ENCODE assay signal across 20 cellular contexts in genomic region chr4:84690481-84690880, GRCh38.
DNase-seq lines count a peak whose midpoint lies in the region; ATAC-seq, FAIRE-seq and TF ChIP-seq lines count a peak whose summit lies in the region.
"Had no signal": no experiment of that assay in that cellular context is flagged by ENCODE, and none has a peak within 500 bp of the region (broad histone marks: within the 10 kb centered on the region; RNA-seq: fewer than 3 reads in every experiment).

No MANE protein-coding gene starts in this region.

- dilution Hi-C loops in keratinocyte (cut with MboI; ENCODE audit: extremely low pct_ligation_motif_present, low sequenced_read_pairs): no loop called here

- H3K4me3 Mint-ChIP-seq in activated CD4-positive, alpha-beta memory T cell treated with anti-CD3 and anti-CD28 coated beads, Interleukin-2, amount 10 ng/mL, durations not matched to agents 7 days and 5 days: peak overlapping the region; percentile 28
- H3K4me3 Mint-ChIP-seq in activated CD4-positive, alpha-beta memory T cell treated with anti-CD3 and anti-CD28 coated beads for 36 hours: no peak overlapping the region
- no peak overlapping the region for H3K4me3 Mint-ChIP-seq in WTC11
- H3K4me3 Mint-ChIP-seq: activated CD8-positive, alpha-beta memory T cell treated with anti-CD3 and anti-CD28 coated beads, Interleukin-2, amount 10 ng/mL, durations not matched to agents 7 days and 5 days; T-cell had no signal

- peaks cover 15 to 24% of the 10 kb centered on the region in 2 experiments for H3K36me3 ChIP-seq in keratinocyte (ENCODE audit: control insufficient read depth in 2 of 2, extremely low read depth in 1 of 2, insufficient read depth in 2 of 2, low read length in 2 of 2)

- H3K36me3 Mint-ChIP-seq in activated CD4-positive, alpha-beta memory T cell treated with anti-CD3 and anti-CD28 coated beads, Interleukin-2, amount 10 ng/mL, durations not matched to agents 7 days and 5 days (ENCODE audit: low read depth): no peaks in the 10 kb centered on the region
- no peaks in the 10 kb centered on the region for H3K36me3 Mint-ChIP-seq in activated CD4-positive, alpha-beta memory T cell treated with anti-CD3 and anti-CD28 coated beads for 36 hours
- H3K36me3 Mint-ChIP-seq in WTC11: peaks cover 47% of the 10 kb centered on the region
- H3K36me3 Mint-ChIP-seq: activated CD8-positive, alpha-beta memory T cell treated with anti-CD3 and anti-CD28 coated beads, Interleukin-2, amount 10 ng/mL, durations not matched to agents 7 days and 5 days; T-cell had no signal

- ATAC-seq in WTC11 (no peak), HG03521 (IDR thresholded peaks at IDR 0.05; ENCODE audit: unreplicated experiment) (no peak), GM21737 (IDR thresholded peaks at IDR 0.05; ENCODE audit: unreplicated experiment) (no peak)
- ATAC-seq: T-cell had no signal

- H3K9me3 ChIP-seq in keratinocyte (ENCODE audit: control insufficient read depth, low read depth, low read length): no peaks in the 10 kb centered on the region
- H3K9me3 ChIP-seq: thyroid gland had no signal

- POLR2A ChIA-PET in activated CD4-positive, alpha-beta memory T cell treated with anti-CD3 and anti-CD28 coated beads, Interleukin-2, amount 10 ng/mL, durations not matched to agents 7 days and 5 days (lab: Charles Lee): no interaction called here
- POLR2A ChIA-PET in activated CD4-positive, alpha-beta memory T cell treated with anti-CD3 and anti-CD28 coated beads for 36 hours (lab: Charles Lee): no interaction called here
- POLR2A ChIA-PET in WTC11 (lab: Charles Lee): interaction anchor here (0.6 kb wide), 1 partner anchor 144 kb away, joined by 3 read pairs; no protein-coding TSS in a partner anchor

- peaks cover 25% of the 10 kb centered on the region for H3K4me1 ChIP-seq in keratinocyte (ENCODE audit: control insufficient read depth, extremely low read depth, insufficient read depth, low read length)
- H3K4me1 ChIP-seq: parathyroid adenoma, thyroid gland had no signal

- peak overlapping the region; percentile 65 for H3K27ac ChIP-seq in keratinocyte (ENCODE audit: control insufficient read depth, insufficient read depth, low read length)
- H3K27ac ChIP-seq: C4-2B, parathyroid adenoma, thyroid gland had no signal

- peaks cover 15% of the 10 kb centered on the region for H3K4me1 Mint-ChIP-seq in activated CD4-positive, alpha-beta memory T cell treated with anti-CD3 and anti-CD28 coated beads, Interleukin-2, amount 10 ng/mL, durations not matched to agents 7 days and 5 days
- peaks cover 7% of the 10 kb centered on the region for H3K4me1 Mint-ChIP-seq in activated CD4-positive, alpha-beta memory T cell treated with anti-CD3 and anti-CD28 coated beads for 36 hours (ENCODE audit: low read depth)
- peaks cover 8% of the 10 kb centered on the region for H3K4me1 Mint-ChIP-seq in WTC11
- H3K4me1 Mint-ChIP-seq: T-cell had no signal

- H3K27ac Mint-ChIP-seq in activated CD4-positive, alpha-beta memory T cell treated with anti-CD3 and anti-CD28 coated beads, Interleukin-2, amount 10 ng/mL, durations not matched to agents 7 days and 5 days: peak overlapping the region; percentile 22
- H3K27ac Mint-ChIP-seq in activated CD4-positive, alpha-beta memory T cell treated with anti-CD3 and anti-CD28 coated beads for 36 hours: no peak overlapping the region
- H3K27ac Mint-ChIP-seq in WTC11: peak overlapping the region; percentile 35
- H3K27ac Mint-ChIP-seq: activated CD8-positive, alpha-beta memory T cell treated with anti-CD3 and anti-CD28 coated beads, Interleukin-2, amount 10 ng/mL, durations not matched to agents 7 days and 5 days had no signal

- H3K27me3 ChIP-seq in keratinocyte (ENCODE audit: control insufficient read depth, extremely low read depth, insufficient read depth, low read length): no peaks in the 10 kb centered on the region
- H3K27me3 ChIP-seq: thyroid gland had no signal

- DNase-seq in activated CD4-positive, alpha-beta memory T cell treated with anti-CD3 and anti-CD28 coated beads, Interleukin-2, amount 10 ng/mL, durations not matched to agents 7 days and 5 days: no peak
- no peak for DNase-seq in activated CD4-positive, alpha-beta memory T cell treated with anti-CD3 and anti-CD28 coated beads for 36 hours
- DNase-seq in WTC11 (ENCODE audit: low spot score) (no peak), keratinocyte (ENCODE audit: low read depth, low spot score) (no peak), mesenteric fat pad (ENCODE audit: low spot score) (no peak), RPMI8226 (no peak)
- DNase-seq: activated CD4-positive, CD25-positive, alpha-beta regulatory T cell; activated CD8-positive, alpha-beta memory T cell treated with anti-CD3 and anti-CD28 coated beads, Interleukin-2, amount 10 ng/mL, durations not matched to agents 7 days and 5 days; activated gamma-delta T cell treated with Interleukin-2 at 50 U/mL for 16 hours; Karpas-422; left ventricle myocardium superior; NCI-H1436 treated with DMSO at 0.1 percent for 48 hours; small intestine; T-cell; thyroid gland had no signal

- no peak overlapping the region for H2AFZ ChIP-seq in keratinocyte (ENCODE audit: control insufficient read depth, low read length)
- H2AFZ ChIP-seq: parathyroid adenoma had no signal

- H3K27me3 Mint-ChIP-seq in activated CD4-positive, alpha-beta memory T cell treated with anti-CD3 and anti-CD28 coated beads, Interleukin-2, amount 10 ng/mL, durations not matched to agents 7 days and 5 days: no peaks in the 10 kb centered on the region
- no peaks in the 10 kb centered on the region for H3K27me3 Mint-ChIP-seq in activated CD4-positive, alpha-beta memory T cell treated with anti-CD3 and anti-CD28 coated beads for 36 hours
- H3K27me3 Mint-ChIP-seq in WTC11 (ENCODE audit: low read depth): no peaks in the 10 kb centered on the region
- H3K27me3 Mint-ChIP-seq: activated CD8-positive, alpha-beta memory T cell treated with anti-CD3 and anti-CD28 coated beads, Interleukin-2, amount 10 ng/mL, durations not matched to agents 7 days and 5 days had no signal

- no peaks in the 10 kb centered on the region for H3K9me3 Mint-ChIP-seq in activated CD4-positive, alpha-beta memory T cell treated with anti-CD3 and anti-CD28 coated beads, Interleukin-2, amount 10 ng/mL, durations not matched to agents 7 days and 5 days
- no peaks in the 10 kb centered on the region for H3K9me3 Mint-ChIP-seq in activated CD4-positive, alpha-beta memory T cell treated with anti-CD3 and anti-CD28 coated beads for 36 hours
- no peaks in the 10 kb centered on the region for H3K9me3 Mint-ChIP-seq in WTC11

- H3K9ac ChIP-seq in keratinocyte (ENCODE audit: control insufficient read depth, extremely low read depth, insufficient read depth, low read length): no peak overlapping the region
- H3K9ac ChIP-seq: parathyroid adenoma had no signal

- FAIRE-seq in keratinocyte (lab: Jason Lieb, UNC): peak; percentile 26
- FAIRE-seq: RCC 7860 had no signal

- H3K9me1 ChIP-seq in keratinocyte (ENCODE audit: control insufficient read depth, extremely low read depth, insufficient read depth, low read length): no peaks in the 10 kb centered on the region

- H3K4me2 ChIP-seq in keratinocyte (ENCODE audit: control insufficient read depth, extremely low read depth, insufficient read depth, low read depth, low read length): peak overlapping the region; percentile 82

- CTCF ChIA-PET in activated CD4-positive, alpha-beta memory T cell treated with anti-CD3 and anti-CD28 coated beads, Interleukin-2, amount 10 ng/mL, durations not matched to agents 7 days and 5 days (lab: Charles Lee): no interaction called here
- CTCF ChIA-PET in activated CD4-positive, alpha-beta memory T cell treated with anti-CD3 and anti-CD28 coated beads for 36 hours (lab: Charles Lee): no interaction called here
- CTCF ChIA-PET in WTC11 (lab: Charles Lee): interaction anchor here (0.8 kb wide), 1 partner anchor 112 kb away, joined by 3 read pairs; no protein-coding TSS in a partner anchor

- peak overlapping the region in 1 of 3 experiments; percentile 37 for H3K4me3 ChIP-seq in keratinocyte (ENCODE audit: control insufficient read depth in 2 of 3, extremely low read depth in 1 of 3, insufficient read depth in 2 of 3, low read depth in 1 of 3, low read length in 3 of 3)
- H3K4me3 ChIP-seq: thyroid gland had no signal

- H4K20me1 ChIP-seq in keratinocyte (ENCODE audit: control insufficient read depth, extremely low read depth, insufficient read depth, low read length): no peaks in the 10 kb centered on the region

- H3K79me2 ChIP-seq in keratinocyte (ENCODE audit: control insufficient read depth, insufficient read depth, low read length): no peaks in the 10 kb centered on the region
- H3K79me2 ChIP-seq: parathyroid adenoma had no signal

- intact Hi-C loops in activated CD4-positive, alpha-beta memory T cell treated with anti-CD3 and anti-CD28 coated beads for 36 hours (cut with micrococcal nuclease): loop anchor here (5.0 kb wide), 1 partner anchor 108 kb away; the partner anchor contains the start of gene CDS1

- no peak for TF ChIP-seq CTCF in WTC11 (IDR thresholded peaks at IDR 0.05)
- no peak for TF ChIP-seq CTCF in keratinocyte (optimal IDR thresholded peaks at IDR 0.05 in 1 of 3, IDR thresholded peaks at IDR 0.05 in 1 of 3, conservative IDR thresholded peaks at IDR 0.05 in 1 of 3; ENCODE audit: extremely low read depth in 1 of 3, insufficient read depth in 2 of 3, low read length in 3 of 3)

TF ChIP-seq in WTC11, 78 proteins besides CTCF, POLR2A, EP300 and RAD21 (continues in another document):
- no peak for TF ChIP-seq ZNF263 (CRISPR knock-in tag; IDR thresholded peaks at IDR 0.05; ENCODE audit: low read depth)
- no peak for TF ChIP-seq TEAD1 (CRISPR knock-in tag; IDR thresholded peaks at IDR 0.05)
- no peak for TF ChIP-seq IRF2 (CRISPR knock-in tag; IDR thresholded peaks at IDR 0.05; ENCODE audit: borderline replicate concordance, low read depth)
- TF ChIP-seq, protein P1, sequence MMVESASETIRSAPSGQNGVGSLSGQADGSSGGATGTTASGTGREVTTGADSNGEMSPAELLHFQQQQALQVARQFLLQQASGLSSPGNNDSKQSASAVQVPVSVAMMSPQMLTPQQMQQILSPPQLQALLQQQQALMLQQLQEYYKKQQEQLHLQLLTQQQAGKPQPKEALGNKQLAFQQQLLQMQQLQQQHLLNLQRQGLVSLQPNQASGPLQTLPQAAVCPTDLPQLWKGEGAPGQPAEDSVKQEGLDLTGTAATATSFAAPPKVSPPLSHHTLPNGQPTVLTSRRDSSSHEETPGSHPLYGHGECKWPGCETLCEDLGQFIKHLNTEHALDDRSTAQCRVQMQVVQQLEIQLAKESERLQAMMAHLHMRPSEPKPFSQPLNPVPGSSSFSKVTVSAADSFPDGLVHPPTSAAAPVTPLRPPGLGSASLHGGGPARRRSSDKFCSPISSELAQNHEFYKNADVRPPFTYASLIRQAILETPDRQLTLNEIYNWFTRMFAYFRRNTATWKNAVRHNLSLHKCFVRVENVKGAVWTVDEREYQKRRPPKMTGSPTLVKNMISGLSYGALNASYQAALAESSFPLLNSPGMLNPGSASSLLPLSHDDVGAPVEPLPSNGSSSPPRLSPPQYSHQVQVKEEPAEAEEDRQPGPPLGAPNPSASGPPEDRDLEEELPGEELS (CRISPR knock-in tag; IDR thresholded peaks at IDR 0.05): no peak
